Comparison of ENCODE assay signal across 14 cellular contexts in genomic region chr6:167116109-167116837, GRCh38. TPM values are rescaled to one million over a fixed set of nuclear protein-coding genes. Genes with fewer than 3 reads are reported as not detected.
DNase-seq lines count a peak whose midpoint lies in the region; ATAC-seq and TF ChIP-seq lines count a peak whose summit lies in the region.
"Had no signal": no experiment of that assay in that cellular context is flagged by ENCODE, and none has a peak within 500 bp of the region (broad histone marks: within the 10 kb centered on the region; RNA-seq: fewer than 3 reads in every experiment).

No MANE protein-coding gene starts in this region.

- H3K4me1 Mint-ChIP-seq in activated B cell treated with CpG ODN at 0.5 μM for 24 hours (peaks cover 96% of the 10 kb centered on the region), CD14-positive monocyte (peaks cover 7% of the 10 kb centered on the region)
- peaks cover 90% of the 10 kb centered on the region for H3K4me1 Mint-ChIP-seq in stimulated activated effector memory CD8-positive, alpha-beta T cell treated with anti-CD3 and anti-CD28 coated beads, Interleukin-12 subunit alpha, Interleukin-12 subunit beta, amount 100 ng/mL, for 72 hours

- H3K27ac Mint-ChIP-seq in activated B cell treated with CpG ODN at 0.5 μM for 24 hours = peak overlapping the region; percentile 76
- H3K27ac Mint-ChIP-seq in stimulated activated effector memory CD8-positive, alpha-beta T cell treated with anti-CD3 and anti-CD28 coated beads, Interleukin-12 subunit alpha, Interleukin-12 subunit beta, amount 100 ng/mL, for 72 hours = peak overlapping the region; percentile 89
- H3K27ac Mint-ChIP-seq in CD14-positive monocyte = peak overlapping the region in 1 of 7 donors; percentile 58
- H3K27ac Mint-ChIP-seq: activated T-helper 2 cell treated with anti-CD3 and anti-CD28 coated beads, Interferon-gamma antibody, Interleukin-2, Interleukin-4, amounts not matched to agents 10 μg/mL and 5 μg/mL and 100 μg/mL, durations not matched to agents 14 hours and 24 hours and 36 hours had no signal

- H3K36me3 ChIP-seq in H7 (replicated peaks; ENCODE audit: control insufficient read depth, insufficient read depth, low read length) = no peaks in the 10 kb centered on the region
- H3K36me3 ChIP-seq: gastrocnemius medialis had no signal

- DNase-seq in H7 (peak; percentile 77), activated B cell treated with CpG ODN at 0.5 μM for 24 hours (peak; percentile 15), iPS-NIHi7 (ENCODE audit: extremely low spot score) (peak; percentile 45), NCI-H524 (lab: John Stamatoyannopoulos, UW) (no peak), CD14-positive monocyte (ENCODE audit: low spot score) (no peak)
- no peak for DNase-seq in stimulated activated effector memory CD8-positive, alpha-beta T cell treated with anti-CD3 and anti-CD28 coated beads, Interleukin-12 subunit alpha, Interleukin-12 subunit beta, amount 100 ng/mL, for 72 hours (ENCODE audit: low spot score in 2 of 2)
- DNase-seq: caudate nucleus, gastrocnemius medialis, NCI-H146 had no signal

- POLR2A ChIA-PET in activated B cell treated with CpG ODN at 0.5 μM for 24 hours (lab: Charles Lee) = interaction anchor here (1.0 to 19.6 kb wide), 3 partner anchors 15 to 25 kb away, joined by 4 to 688 read pairs (median 411); partner anchors contain the start of gene CCR6

- no peak for TF ChIP-seq CTCF in activated B cell treated with CpG ODN at 0.5 μM for 24 hours (IDR thresholded peaks at IDR 0.05)
- TF ChIP-seq CTCF in CD14-positive monocyte (IDR thresholded peaks at IDR 0.05) = no peak

- H3K27me3 Mint-ChIP-seq in activated B cell treated with CpG ODN at 0.5 μM for 24 hours = no peaks in the 10 kb centered on the region
- H3K27me3 Mint-ChIP-seq in CD14-positive monocyte (ENCODE audit: low read depth in 3 of 3) = peaks cover 0 to 2% (median 1%) of the 10 kb centered on the region in 3 donors

- H3K27me3 ChIP-seq in H7 (ENCODE audit: control insufficient read depth, insufficient read depth, low read length) = no peaks in the 10 kb centered on the region

- intact Hi-C loops in activated B cell treated with CpG ODN at 0.5 μM for 24 hours (cut with micrococcal nuclease) = no loop called here
- intact Hi-C loops in CD14-positive monocyte (cut with micrococcal nuclease) = no loop called here

- CTCF ChIA-PET in activated B cell treated with CpG ODN at 0.5 μM for 24 hours (lab: Charles Lee) = interaction anchor here (1.0 to 12.6 kb wide), 4 partner anchors 18 to 69 kb away, joined by 3 to 105 read pairs (median 10); no protein-coding TSS in a partner anchor

- H3K4me3 Mint-ChIP-seq in activated B cell treated with CpG ODN at 0.5 μM for 24 hours (peak overlapping the region; percentile 2), CD14-positive monocyte (no peak overlapping the region)
- peak overlapping the region; percentile 87 for H3K4me3 Mint-ChIP-seq in stimulated activated effector memory CD8-positive, alpha-beta T cell treated with anti-CD3 and anti-CD28 coated beads, Interleukin-12 subunit alpha, Interleukin-12 subunit beta, amount 100 ng/mL, for 72 hours

- H3K36me3 Mint-ChIP-seq in activated B cell treated with CpG ODN at 0.5 μM for 24 hours (ENCODE audit: low read depth) = no peaks in the 10 kb centered on the region
- H3K36me3 Mint-ChIP-seq in stimulated activated effector memory CD8-positive, alpha-beta T cell treated with anti-CD3 and anti-CD28 coated beads, Interleukin-12 subunit alpha, Interleukin-12 subunit beta, amount 100 ng/mL, for 72 hours = peaks cover 74% of the 10 kb centered on the region
- H3K36me3 Mint-ChIP-seq in CD14-positive monocyte = no peaks in the 10 kb centered on the region

- no peak overlapping the region for H3K4me3 ChIP-seq in H7 (ENCODE audit: insufficient read depth, low read depth, low read length)
- H3K4me3 ChIP-seq: gastrocnemius medialis had no signal

- H3K9me3 Mint-ChIP-seq in activated B cell treated with CpG ODN at 0.5 μM for 24 hours (no peaks in the 10 kb centered on the region), CD14-positive monocyte (peaks cover 0 to 6% (median 0%) of the 10 kb centered on the region in 7 donors)
- no peaks in the 10 kb centered on the region for H3K9me3 Mint-ChIP-seq in stimulated activated effector memory CD8-positive, alpha-beta T cell treated with anti-CD3 and anti-CD28 coated beads, Interleukin-12 subunit alpha, Interleukin-12 subunit beta, amount 100 ng/mL, for 72 hours
- H3K9me3 Mint-ChIP-seq: activated T-helper 2 cell treated with anti-CD3 and anti-CD28 coated beads, Interferon-gamma antibody, Interleukin-2, Interleukin-4, amounts not matched to agents 10 μg/mL and 5 μg/mL and 100 μg/mL, durations not matched to agents 14 hours and 24 hours and 36 hours had no signal

- ATAC-seq in activated B cell treated with CpG ODN at 0.5 μM for 24 hours (ENCODE audit: low read depth) = no peak
- ATAC-seq in stimulated activated effector memory CD8-positive, alpha-beta T cell treated with anti-CD3 and anti-CD28 coated beads, Interleukin-12 subunit alpha, Interleukin-12 subunit beta, amount 100 ng/mL, for 72 hours = no peak
- no peak for ATAC-seq in GM21786 (IDR thresholded peaks at IDR 0.05; ENCODE audit: unreplicated experiment)
- ATAC-seq: gastrocnemius medialis, Panc1 had no signal

RNA-seq across cellular contexts. Expression of gene CCR6, which starts 6.6 kb away (rescaled TPM):
- total RNA-seq in H7 (2014; rRNA removed; shearing (Covaris generic)) = not detected in 2 replicates
- total RNA-seq in activated B cell treated with CpG ODN at 0.5 μM for 24 hours = 26.2 and 28.9 TPM in 2 replicates
- polyA plus RNA-seq in CD14-positive monocyte = under 1 TPM; 0.07 to 0.43 TPM
- total RNA-seq: activated T-helper 2 cell treated with anti-CD3 and anti-CD28 coated beads, Interferon-gamma antibody, Interleukin-2, Interleukin-4, amounts not matched to agents 10 μg/mL and 5 μg/mL and 100 μg/mL, durations not matched to agents 14 hours and 24 hours and 36 hours; gastrocnemius medialis; renal cortical epithelial cell had no signal

RNA-seq across cellular contexts. Expression of gene GPR31, which starts 41.5 kb away (rescaled TPM):
- total RNA-seq in H7 (2014; rRNA removed; shearing (Covaris generic)) = not detected in 2 replicates
- total RNA-seq in activated B cell treated with CpG ODN at 0.5 μM for 24 hours = not detected in 2 replicates
- not detected for polyA plus RNA-seq in CD14-positive monocyte
- total RNA-seq: activated T-helper 2 cell treated with anti-CD3 and anti-CD28 coated beads, Interferon-gamma antibody, Interleukin-2, Interleukin-4, amounts not matched to agents 10 μg/mL and 5 μg/mL and 100 μg/mL, durations not matched to agents 14 hours and 24 hours and 36 hours; gastrocnemius medialis; lower leg skin; renal cortical epithelial cell had no signal

Comparison
In these comparisons a context has a peak if more than half of its experiments do, and no peak if none do; other contexts are left out.
1. DNase-seq: peak in H7 (single experiment), activated B cell treated with CpG ODN at 0.5 μM for 24 hours (single experiment) and iPS-NIHi7 (single experiment); none in stimulated activated effector memory CD8-positive, alpha-beta T cell treated with anti-CD3 and anti-CD28 coated beads, Interleukin-12 subunit alpha, Interleukin-12 subunit beta, amount 100 ng/mL, for 72 hours (0 of 2), NCI-H524 (0 of 2) and CD14-positive monocyte (single experiment).
2. H3K4me3 Mint-ChIP-seq: peak in activated B cell treated with CpG ODN at 0.5 μM for 24 hours (single experiment) and stimulated activated effector memory CD8-positive, alpha-beta T cell treated with anti-CD3 and anti-CD28 coated beads, Interleukin-12 subunit alpha, Interleukin-12 subunit beta, amount 100 ng/mL, for 72 hours (single experiment); none in CD14-positive monocyte (0 of 2).
3. RNA of gene CCR6, which starts 6.6 kb away (total RNA-seq): 26.2 to 28.9 TPM in activated B cell treated with CpG ODN at 0.5 μM for 24 hours; not detected in H7; every median in the first group is over 10 times any median in the second.